8 cellular contexts compared by ENCODE assay signal in the genomic region with DNA sequence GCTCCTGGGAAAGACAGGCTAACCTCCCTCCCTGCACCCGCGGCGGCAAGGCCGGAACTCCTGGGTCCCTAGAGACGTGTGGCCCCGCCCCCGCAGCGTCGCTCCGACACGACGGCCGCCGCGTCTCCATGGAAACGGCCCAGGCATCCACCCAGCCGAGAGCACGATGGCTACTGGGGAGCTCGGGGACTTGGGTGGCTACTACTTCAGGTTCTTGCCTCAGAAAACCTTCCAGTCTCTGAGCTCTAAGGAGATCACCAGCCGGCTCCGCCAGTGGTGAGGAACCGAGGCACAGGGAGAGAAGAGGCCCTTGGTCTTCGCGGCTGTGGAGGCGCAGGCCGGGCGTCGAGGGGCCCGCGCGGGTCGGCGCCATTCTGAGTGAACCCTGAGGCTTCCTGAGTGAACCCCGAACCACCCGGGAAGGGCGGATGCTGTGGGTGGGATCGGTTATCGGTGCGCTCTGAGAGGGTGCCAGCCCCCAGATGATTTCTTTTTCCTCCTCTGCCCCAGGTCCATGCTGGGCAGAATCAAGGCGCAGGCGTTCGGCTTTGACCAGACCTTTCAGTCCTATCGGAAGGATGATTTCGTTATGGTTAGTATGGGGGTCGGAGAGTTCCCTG. TPM values are rescaled to one million over a fixed set of nuclear protein-coding genes. Genes with fewer than 3 reads are reported as not detected.
DNase-seq lines count a peak whose midpoint lies in the region; ATAC-seq and TF ChIP-seq lines count a peak whose summit lies in the region.

A gene (plus strand): TSS at position 133 of the 620 bp plus-strand sequence. CDS start 34 bp downstream, at position 167.

- CTCF ChIA-PET in Calu3 (lab: Charles Lee) = interaction anchor here (0.6 to 1.4 kb wide), 2 partner anchors 40 to 1147 kb away, joined by 3 read pairs; no protein-coding TSS in a partner anchor

- H3K36me3 ChIP-seq in Peyer's patch (no peaks in the 10 kb centered on the region), cardiac muscle cell (no peaks in the 10 kb centered on the region), upper lobe of left lung (no peaks in the 10 kb centered on the region)

- intact Hi-C loops in Calu3 (cut with micrococcal nuclease; ENCODE audit: unreplicated experiment) = no loop called here

- H3K9me3 ChIP-seq in Peyer's patch (no peaks in the 10 kb centered on the region), cardiac muscle cell (ENCODE audit: low read depth) (no peaks in the 10 kb centered on the region), upper lobe of left lung (no peaks in the 10 kb centered on the region)

- peak; percentile 84 for DNase-seq in Calu3
- peak; percentile 23 to 81 (median 72) for DNase-seq in Peyer's patch
- peak; percentile 58 for DNase-seq in activated naive CD8-positive, alpha-beta T cell treated with anti-CD3 and anti-CD28 coated beads for 36 hours
- peak; percentile 70 to 93 for DNase-seq in cardiac muscle cell (ENCODE audit: low read depth in 1 of 2, low spot score in 1 of 2)
- peak; percentile 31 for DNase-seq in occipital lobe (lab: John Stamatoyannopoulos, UW)
- peak; percentile 89 to 94 for DNase-seq in upper lobe of left lung

- H3K27me3 ChIP-seq in Peyer's patch (no peaks in the 10 kb centered on the region), cardiac muscle cell (no peaks in the 10 kb centered on the region), upper lobe of left lung (no peaks in the 10 kb centered on the region)

- TF ChIP-seq EP300 in upper lobe of left lung (IDR thresholded peaks at IDR 0.05) = no peak

- no peaks in the 10 kb centered on the region for H3K27me3 Mint-ChIP-seq in Calu3 (ENCODE audit: unreplicated experiment)
- peaks cover 46% of the 10 kb centered on the region for H3K27me3 Mint-ChIP-seq in activated naive CD8-positive, alpha-beta T cell treated with anti-CD3 and anti-CD28 coated beads for 36 hours

- H3K4me1 Mint-ChIP-seq in Calu3 (ENCODE audit: low read depth, unreplicated experiment) = no peaks in the 10 kb centered on the region
- peaks cover 3% of the 10 kb centered on the region for H3K4me1 Mint-ChIP-seq in activated naive CD8-positive, alpha-beta T cell treated with anti-CD3 and anti-CD28 coated beads for 36 hours

- H3K4me3 ChIP-seq in Peyer's patch (peak within 1 kb of the TSS; percentile 23 to 51 (median 38)), cardiac muscle cell (peak within 1 kb of the TSS; percentile 35), upper lobe of left lung (peak within 1 kb of the TSS; percentile 5 to 58 (median 54))

- peak within 1 kb of the TSS; percentile 97 for H3K4me3 Mint-ChIP-seq in Calu3 (ENCODE audit: low read depth, unreplicated experiment)
- H3K4me3 Mint-ChIP-seq in activated naive CD8-positive, alpha-beta T cell treated with anti-CD3 and anti-CD28 coated beads for 36 hours = peak within 1 kb of the TSS; percentile 52

- TF ChIP-seq POLR2A in Peyer's patch (IDR thresholded peaks at IDR 0.05) = no peak
- peak in 2 of 4 donors; percentile 20 to 49 for TF ChIP-seq POLR2A in upper lobe of left lung (IDR thresholded peaks at IDR 0.05)

- H3K4me1 ChIP-seq in Peyer's patch (peaks cover 0 to 5% (median 0%) of the 10 kb centered on the region in 4 donors), cardiac muscle cell (ENCODE audit: low read depth) (no peaks in the 10 kb centered on the region), upper lobe of left lung (peaks cover 0 to 12% (median 6%) of the 10 kb centered on the region in 4 donors)

- peak within 1 kb of the TSS; percentile 89 for H3K27ac Mint-ChIP-seq in Calu3 (ENCODE audit: unreplicated experiment)
- no peak within 1 kb of the TSS for H3K27ac Mint-ChIP-seq in activated naive CD8-positive, alpha-beta T cell treated with anti-CD3 and anti-CD28 coated beads for 36 hours

- TSS peak; percentile 55 for BruUV-seq in Calu3 (replicated peaks; lab: Mats Ljungman, UMichigan)

- H3K36me3 Mint-ChIP-seq in Calu3 (ENCODE audit: insufficient read depth, unreplicated experiment) = peaks cover 9% of the 10 kb centered on the region
- no peaks in the 10 kb centered on the region for H3K36me3 Mint-ChIP-seq in activated naive CD8-positive, alpha-beta T cell treated with anti-CD3 and anti-CD28 coated beads for 36 hours

- H3K27ac ChIP-seq in Peyer's patch = peak within 1 kb of the TSS in 1 of 4 donors; percentile 28
- H3K27ac ChIP-seq in cardiac muscle cell = no peak within 1 kb of the TSS
- H3K27ac ChIP-seq in upper lobe of left lung = peak within 1 kb of the TSS in 3 of 4 donors; percentile 25 to 60 (median 56)

- 4 to 13% methylated on average over 10 to 45 of the region's 45 CpGs for WGBS in upper lobe of left lung, 2 donors

- H3K9me3 Mint-ChIP-seq in Calu3 (ENCODE audit: low read depth, unreplicated experiment) = no peaks in the 10 kb centered on the region
- no peaks in the 10 kb centered on the region for H3K9me3 Mint-ChIP-seq in activated naive CD8-positive, alpha-beta T cell treated with anti-CD3 and anti-CD28 coated beads for 36 hours

- ATAC-seq in HG03354 (IDR thresholded peaks at IDR 0.05; ENCODE audit: poor library complexity, severe bottlenecking, unreplicated experiment) (peak; percentile 75), upper lobe of left lung (ENCODE audit: low FRiP score in 2 of 2) (peak; percentile 89 to 94), GM18861 (IDR thresholded peaks at IDR 0.05; ENCODE audit: unreplicated experiment) (no peak)

- TF ChIP-seq CTCF in Calu3 (IDR thresholded peaks at IDR 0.05; ENCODE audit: unreplicated experiment) (no peak), Peyer's patch (IDR thresholded peaks at IDR 0.05) (no peak), cardiac muscle cell (IDR thresholded peaks at IDR 0.05; ENCODE audit: low read depth, low read length) (no peak), upper lobe of left lung (IDR thresholded peaks at IDR 0.05) (no peak)

RNA-seq across cellular contexts. Expression of the gene that starts here (rescaled TPM):
- total RNA-seq in Calu3 (2022) (2.9 and 4.6 TPM in 2 replicates), Peyer's patch (under 1 TPM in 1 of 4 donors, not detected in 3; 0.54 TPM), cardiac muscle cell (1.1 and 2.9 TPM in 2 replicates), occipital lobe (4.8 TPM), upper lobe of left lung (10 to 100 TPM in 1 of 6 donors, 1 to 10 TPM in 5; 1.2 to 15.9 (median 4.2) TPM)
- total RNA-seq in activated naive CD8-positive, alpha-beta T cell treated with anti-CD3 and anti-CD28 coated beads for 36 hours = not detected
- 3.1 and 7.2 TPM in 2 replicates for polyA plus RNA-seq in cardiac muscle cell

Comparison
In these comparisons a context has a peak if more than half of its experiments do, and no peak if none do; other contexts are left out.
1. Peak in DNase-seq and H3K4me3 ChIP-seq in Peyer's patch; RNA of the gene not detected or under 1 TPM.
2. Peak in DNase-seq in activated naive CD8-positive, alpha-beta T cell treated with anti-CD3 and anti-CD28 coated beads for 36 hours; RNA of the gene not detected or under 1 TPM.
3. DNase-seq: peak in every context shown above with its lines; median percentile 92 in upper lobe of left lung; 84 in Calu3; 82 in cardiac muscle cell; 72 in Peyer's patch; 58 in activated naive CD8-positive, alpha-beta T cell treated with anti-CD3 and anti-CD28 coated beads for 36 hours; 31 in occipital lobe.